In genomic region chrX:72101597-72102037, GRCh38 we compare ENCODE assay signal across 11 cellular contexts. TPM values are rescaled to one million over a fixed set of nuclear protein-coding genes. Genes with fewer than 3 reads are reported as not detected.
DNase-seq lines count a peak whose midpoint lies in the region; ATAC-seq, FAIRE-seq and TF ChIP-seq lines count a peak whose summit lies in the region.
"Had no signal": no experiment of that assay in that cellular context is flagged by ENCODE, and none has a peak within 500 bp of the region (broad histone marks: within the 10 kb centered on the region; RNA-seq: fewer than 3 reads in every experiment).

No MANE protein-coding gene starts in this region.

- H3K79me2 ChIP-seq in H1 (ENCODE audit: control insufficient read depth in 1 of 2, insufficient read depth in 2 of 2, low read length in 2 of 2): no peaks in the 10 kb centered on the region
- no peaks in the 10 kb centered on the region for H3K79me2 ChIP-seq in neural progenitor cell (ENCODE audit: low read depth)

- H3K9ac ChIP-seq in HUES64 (ENCODE audit: low read depth, low read length) (no peak overlapping the region), H1 (replicated peaks in 1 of 4; ENCODE audit: extremely low read depth in 1 of 4, low read depth in 3 of 4, low read length in 3 of 4) (no peak overlapping the region), neural progenitor cell (no peak overlapping the region)

- peaks cover 12% of the 10 kb centered on the region for H3K27me3 Mint-ChIP-seq in neural progenitor cell (ENCODE audit: insufficient read depth, low read depth)

- no peak overlapping the region for H2AFZ ChIP-seq in H1 (ENCODE audit: low read length)
- no peak overlapping the region for H2AFZ ChIP-seq in neural progenitor cell (replicated peaks)

- DNase-seq in ELF-1 (ENCODE audit: low read depth, low spot score) (peak; percentile 82), H1 (ENCODE audit: low read depth in 1 of 2, low spot score in 2 of 2) (no peak), neural progenitor cell (ENCODE audit: low spot score) (peak; percentile 41), NCI-H1436 treated with DMSO at 0.1 percent for 48 hours (lab: John Stamatoyannopoulos, UW) (no peak)
- no peak for DNase-seq in stimulated activated CD4-positive, alpha-beta T cell treated with anti-CD3 and anti-CD28 coated beads, Interleukin-4, amount 100 ng/mL, for 4 hours
- DNase-seq: foreskin fibroblast had no signal

- no peak overlapping the region for H2BK5ac ChIP-seq in H1 (ENCODE audit: low read depth, low read length)

- peaks cover 23% of the 10 kb centered on the region for H3K4me1 Mint-ChIP-seq in neural progenitor cell
- H3K4me1 Mint-ChIP-seq: nephron had no signal

- peaks cover 9% of the 10 kb centered on the region for H3K9me3 Mint-ChIP-seq in neural progenitor cell

- TF ChIP-seq EP300 in H1 (IDR thresholded peaks at IDR 0.05; ENCODE audit: borderline replicate concordance in 1 of 2, low read depth in 2 of 2, low read length in 2 of 2): no peak

- H3K23ac ChIP-seq in H1 (ENCODE audit: insufficient read length): no peak overlapping the region

- H2AK5ac ChIP-seq in H1 (ENCODE audit: low read depth, low read length): no peak overlapping the region

- TF ChIP-seq CTCF in H1 (IDR thresholded peaks at IDR 0.05; ENCODE audit: control extremely low read depth in 1 of 3, insufficient read depth in 1 of 3, low read depth in 1 of 3, low read length in 3 of 3) (no peak), neural progenitor cell (IDR thresholded peaks at IDR 0.05) (no peak)

- peak overlapping the region; percentile 69 for H3K27ac Mint-ChIP-seq in neural progenitor cell

- H3K4me3 Mint-ChIP-seq in neural progenitor cell: no peak overlapping the region
- H3K4me3 Mint-ChIP-seq: nephron had no signal

- H3K9me3 ChIP-seq in HUES64 (ENCODE audit: insufficient read depth, low read depth, low read length) (no peaks in the 10 kb centered on the region), H1 (ENCODE audit: insufficient read depth in 2 of 2, low read depth in 1 of 2, low read length in 1 of 2) (no peaks in the 10 kb centered on the region), neural progenitor cell (ENCODE audit: low read depth) (no peaks in the 10 kb centered on the region)
- H3K9me3 ChIP-seq: thoracic aorta had no signal

- peak overlapping the region in 1 of 2 experiments; percentile 13; a peak in 1 of 4 replicates for H3K4me2 ChIP-seq in H1 (ENCODE audit: insufficient read depth in 1 of 2, low read depth in 2 of 2, low read length in 2 of 2)
- no peak overlapping the region for H3K4me2 ChIP-seq in neural progenitor cell

- no peak for TF ChIP-seq RAD21 in H1 (IDR thresholded peaks at IDR 0.05 in 1 of 2, conservative IDR thresholded peaks at IDR 0.05 in 1 of 2; ENCODE audit: low read depth in 2 of 2, low read length in 2 of 2)

- peaks cover 5% of the 10 kb centered on the region for H3F3A ChIP-seq in neural progenitor cell (ENCODE audit: low read depth)

- H4K5ac ChIP-seq in H1 (ENCODE audit: insufficient read length, low read depth, low read length): no peak overlapping the region

- peaks cover 9% of the 10 kb centered on the region; the same call in 1 of the 2 replicates for H3K4me1 ChIP-seq in HUES64 (ENCODE audit: insufficient read depth, low read length)
- H3K4me1 ChIP-seq in H1 (replicated peaks in 1 of 4; ENCODE audit: control insufficient read depth in 3 of 4, insufficient read depth in 4 of 4, low read length in 3 of 4): peaks cover 0 to 10% (median 6%) of the 10 kb centered on the region in 4 experiments; a peak in 5 of 7 replicates
- no peaks in the 10 kb centered on the region for H3K4me1 ChIP-seq in neural progenitor cell

- no peaks in the 10 kb centered on the region for H3K27me3 ChIP-seq in HUES64 (ENCODE audit: insufficient read depth, low read length)
- H3K27me3 ChIP-seq in H1 (replicated peaks in 1 of 4; ENCODE audit: control insufficient read depth in 3 of 4, extremely low read depth in 1 of 4, insufficient read depth in 3 of 4, low read length in 3 of 4): no peaks in the 10 kb centered on the region
- no peaks in the 10 kb centered on the region for H3K27me3 ChIP-seq in neural progenitor cell

- no peak overlapping the region for H4K91ac ChIP-seq in H1 (replicated peaks; ENCODE audit: insufficient read length, low read length)

- no peak overlapping the region for H3K14ac ChIP-seq in H1 (ENCODE audit: insufficient read length)

- no peak for TF ChIP-seq POLR2A in H1 (IDR thresholded peaks at IDR 0.05; ENCODE audit: control extremely low read depth in 1 of 2, low read depth in 2 of 2, low read length in 2 of 2)

- H2BK120ac ChIP-seq in H1 (replicated peaks; ENCODE audit: low read depth, low read length): no peak overlapping the region

- WGBS in HUES64: 32% methylated on average over 4 of the region's 4 CpGs
- WGBS in H1 (ENCODE audit: extremely low coverage in 1 of 2, insufficient coverage in 1 of 2, insufficient read length in 1 of 2, insufficient replicate concordance in 2 of 2, low coverage in 1 of 2, low lambda C conversion rate in 2 of 2, missing lambda C conversion rate in 1 of 2), 2 experiments: 54% methylated on average over 2 of the region's 4 CpGs; no CpG with 5 or more reads in 1 of the 2 experiments

- H2BK15ac ChIP-seq in H1 (ENCODE audit: low read length): no peak overlapping the region

- POLR2A ChIA-PET in H1 (lab: Charles Lee; ENCODE audit: partially characterized antibody): no interaction called here

- peak overlapping the region; percentile 61; the same call in 1 of the 2 replicates for H2BK20ac ChIP-seq in H1 (ENCODE audit: low read length)

- H3K27ac ChIP-seq in HUES64 (ENCODE audit: low read depth, low read length) (peak overlapping the region; percentile 75), H1 (ENCODE audit: low read depth, low read length) (peak overlapping the region; percentile 52; the same call in 1 of the 2 replicates), neural progenitor cell (no peak overlapping the region)
- H3K27ac ChIP-seq: thoracic aorta had no signal

- H3K36me3 ChIP-seq in HUES64 (ENCODE audit: insufficient read depth, low read length) (no peaks in the 10 kb centered on the region), H1 (ENCODE audit: control insufficient read depth in 2 of 4, insufficient read depth in 4 of 4, low read length in 3 of 4) (no peaks in the 10 kb centered on the region), neural progenitor cell (no peaks in the 10 kb centered on the region)
- H3K36me3 ChIP-seq: thoracic aorta had no signal

- H3K23me2 ChIP-seq in H1 (ENCODE audit: low read depth, low read length): 0 out of 2 replicates have a peak, but pooled peaks cover 2% of the 10 kb centered on the region

- peaks cover 2% of the 10 kb centered on the region for H3K36me3 Mint-ChIP-seq in neural progenitor cell

- no peak overlapping the region for H3K56ac ChIP-seq in H1 (replicated peaks; ENCODE audit: insufficient read length, low read depth, low read length)

- H4K20me1 ChIP-seq in H1 (replicated peaks in 1 of 2; ENCODE audit: control insufficient read depth in 1 of 2, insufficient read depth in 2 of 2, low read length in 2 of 2) (no peaks in the 10 kb centered on the region), neural progenitor cell (ENCODE audit: low read depth) (no peaks in the 10 kb centered on the region)

- peak overlapping the region; percentile 71; the same call in 1 of the 2 replicates for H3K18ac ChIP-seq in H1 (ENCODE audit: extremely low read depth, low read length)

- H3K4me3 ChIP-seq in HUES64 (ENCODE audit: low read length) (no peak overlapping the region), H1 (ENCODE audit: extremely low read depth in 1 of 4, insufficient read depth in 2 of 4, low read depth in 3 of 4, low read length in 4 of 4) (no peak overlapping the region), neural progenitor cell (no peak overlapping the region)
- H3K4me3 ChIP-seq: thoracic aorta had no signal

- no peak for ATAC-seq in GM19023 (IDR thresholded peaks at IDR 0.05; ENCODE audit: unreplicated experiment)
- ATAC-seq: Panc1 had no signal

- H4K8ac ChIP-seq in H1 (ENCODE audit: extremely low read depth, insufficient read depth, low read length): no peak overlapping the region

- FAIRE-seq in H1 (lab: Jason Lieb, UNC): peak; percentile 68

- H3K79me1 ChIP-seq in H1 (ENCODE audit: low read depth, low read length): no peaks in the 10 kb centered on the region

- CTCF ChIA-PET in H1 (lab: Charles Lee; ENCODE audit: partially characterized antibody): interaction anchor here (0.7 to 1.6 kb wide), 7 partner anchors 25 to 140 kb away, joined by 3 to 6 read pairs (median 4); partner anchors contain the start of gene RTL5

- no peak overlapping the region for H3K4ac ChIP-seq in H1 (replicated peaks; ENCODE audit: insufficient read length, low read depth, low read length)

- H2BK12ac ChIP-seq in H1 (ENCODE audit: low read depth, low read length): 0 out of 2 replicates have a peak overlapping the region, but pooled peaks have one; percentile 39

TF ChIP-seq in H1, 55 proteins besides CTCF, POLR2A, EP300 and RAD21:
- peak; percentile 29; the same call in 1 of the 2 replicates for TF ChIP-seq TBP (IDR thresholded peaks at IDR 0.05; ENCODE audit: low read depth, low read length)
- no peak for TF ChIP-seq TAF1 (IDR thresholded peaks at IDR 0.05; ENCODE audit: low read depth, low read length)
- no peak for TF ChIP-seq TCF12 (IDR thresholded peaks at IDR 0.05; ENCODE audit: low read depth, low read length)
- no peak for TF ChIP-seq RXRA (IDR thresholded peaks at IDR 0.05; ENCODE audit: insufficient read depth, low read depth, low read length)
- TF ChIP-seq JUN (IDR thresholded peaks at IDR 0.05; ENCODE audit: low read depth, low read length): no peak
- no peak for TF ChIP-seq ASH2L (IDR thresholded peaks at IDR 0.05; ENCODE audit: low read length)
- no peak for TF ChIP-seq ZNF274 (IDR thresholded peaks at IDR 0.05; ENCODE audit: borderline replicate concordance, extremely low read depth, low read length)
- peak; percentile 26; the same call in 1 of the 2 replicates for TF ChIP-seq TEAD4 (IDR thresholded peaks at IDR 0.05; ENCODE audit: low read depth, low read length)

RNA-seq across cellular contexts. Expression of gene RTL5, which starts 30.1 kb away (rescaled TPM):
- polyA plus RNA-seq in HUES64 (2013, experiment 1 of 2): 4.8 TPM
- polyA plus RNA-seq in HUES64 (2013, experiment 2 of 2): 4.3 TPM
- 1.9 TPM in 2 replicates for total RNA-seq in H1 (2021; fragmentation: NEBNext Ultra II Directional; extraction: Animal tissue kit (Norgen Biotek cat#: 25700))
- 0.57 and 0.96 TPM in 2 replicates for polyA plus RNA-seq in H1 (2011; rRNA removed)
- 0.65 TPM for polyA plus RNA-seq in H1 (2011; cell fraction: cytosol; rRNA removed)
- 1.4 TPM for polyA plus RNA-seq in H1 (2011; cell fraction: nucleus; rRNA removed)
- 1.6 to 2.4 TPM (median 2.0 TPM) in 4 replicates for polyA plus RNA-seq in H1 (2012, experiment 1 of 2)
- polyA plus RNA-seq in H1 (2012, experiment 2 of 2): 1.4 TPM
- 2.3 TPM for polyA plus RNA-seq in H1 (2013, experiment 1 of 2)
- 2.8 TPM for polyA plus RNA-seq in H1 (2013, experiment 2 of 2)
- polyA minus RNA-seq in H1 (2011; rRNA and poly(A)+ RNA removed): 0.76 TPM in 2 replicates
- polyA minus RNA-seq in H1 (2011; cell fraction: cytosol; rRNA and poly(A)+ RNA removed): 0.59 TPM
- polyA minus RNA-seq in H1 (2011; cell fraction: nucleus; rRNA and poly(A)+ RNA removed): 0.70 TPM
- 1.0 and 1.9 TPM in 2 replicates for total RNA-seq in neural progenitor cell (ENCODE audit: low replicate concordance)

Comparison
In these comparisons a context has a peak if more than half of its experiments do, and no peak if none do; other contexts are left out.
1. DNase-seq: peak in ELF-1 (single experiment) and neural progenitor cell (single experiment); none in H1 (0 of 2), NCI-H1436 treated with DMSO at 0.1 percent for 48 hours (single experiment) and stimulated activated CD4-positive, alpha-beta T cell treated with anti-CD3 and anti-CD28 coated beads, Interleukin-4, amount 100 ng/mL, for 4 hours (0 of 2).